ENCODE assay signal across 8 cellular contexts in the genomic region with DNA sequence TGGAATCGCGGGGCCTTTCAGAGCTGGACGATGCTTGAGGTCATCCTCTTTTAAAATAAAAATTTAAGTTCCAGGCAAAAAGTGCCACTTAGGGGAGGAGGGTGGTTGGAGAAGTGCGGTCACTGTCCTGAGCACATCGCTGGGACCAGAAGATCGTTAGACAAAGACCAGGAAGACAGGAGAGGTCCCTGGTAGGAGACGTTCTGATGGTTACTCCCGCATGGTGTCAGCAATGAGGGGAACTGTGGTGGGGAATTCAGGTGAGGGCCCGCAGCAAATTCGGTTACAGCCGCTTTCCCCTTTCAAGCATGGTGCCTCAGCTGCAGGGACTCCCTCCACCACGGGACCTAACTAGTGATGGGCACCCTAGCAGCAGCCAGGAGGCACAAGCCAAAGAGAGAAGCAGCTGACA. TPM values are rescaled to one million over a fixed set of nuclear protein-coding genes. Genes with fewer than 3 reads are reported as not detected.
DNase-seq lines count a peak whose midpoint lies in the region; ATAC-seq and TF ChIP-seq lines count a peak whose summit lies in the region.

No MANE protein-coding gene starts in this region.

- H3K27ac ChIP-seq in Karpas-422 (ENCODE audit: low read length) (peak overlapping the region; percentile 93), parathyroid adenoma (peak overlapping the region; percentile 93)

- no peaks in the 10 kb centered on the region for H3K36me3 Mint-ChIP-seq in glutamatergic neuron (ENCODE audit: unreplicated experiment)

- H3K4me3 ChIP-seq in Karpas-422 (ENCODE audit: low read length) (peak overlapping the region; percentile 79), parathyroid adenoma (ENCODE audit: low read depth, low read length) (peak overlapping the region; percentile 78)

- H3K9ac ChIP-seq in Karpas-422 (ENCODE audit: low read length) (peak overlapping the region; percentile 85), parathyroid adenoma (no peak overlapping the region)

- DNase-seq in NOMO-1 (lab: John Stamatoyannopoulos, UW; ENCODE audit: unreplicated experiment in 2 of 2) = peak; percentile 22 to 38
- DNase-seq in NOMO-1 treated with dmso at 0.1 percent for 144 hours (lab: John Stamatoyannopoulos, UW; ENCODE audit: unreplicated experiment) = no peak
- peak; percentile 75 for DNase-seq in Karpas-422
- DNase-seq in activated effector memory CD4-positive, alpha-beta T cell treated with Interleukin-2 at 50 U/mL for 16 hours = peak; percentile 13
- DNase-seq in glutamatergic neuron = no peak

- H3K4me2 ChIP-seq in Karpas-422 (ENCODE audit: low read depth, low read length, poor library complexity, severe bottlenecking) = peak overlapping the region; percentile 86
- peak overlapping the region; percentile 87 for H3K4me2 ChIP-seq in parathyroid adenoma (ENCODE audit: low read length)

- no peak for TF ChIP-seq CTCF in glutamatergic neuron (IDR thresholded peaks at IDR 0.05; ENCODE audit: partially characterized antibody, unreplicated experiment)
- no peak for TF ChIP-seq CTCF in parathyroid adenoma (IDR thresholded peaks at IDR 0.05)

- peaks cover 29% of the 10 kb centered on the region for H3K4me1 ChIP-seq in Karpas-422 (ENCODE audit: low read length)
- peaks cover 9% of the 10 kb centered on the region for H3K4me1 ChIP-seq in parathyroid adenoma

- H3K9me2 ChIP-seq in Karpas-422 (replicated peaks; ENCODE audit: insufficient read depth, low read length) = no peaks in the 10 kb centered on the region

- no peaks in the 10 kb centered on the region for H4K20me1 ChIP-seq in Karpas-422 (ENCODE audit: insufficient read depth, low read depth, low read length)

- H3K4me1 Mint-ChIP-seq in glutamatergic neuron (ENCODE audit: low read depth, unreplicated experiment) = peaks cover 13% of the 10 kb centered on the region

- peaks cover 25% of the 10 kb centered on the region for H3K79me2 ChIP-seq in Karpas-422 (ENCODE audit: low read length)
- peaks cover 15% of the 10 kb centered on the region for H3K79me2 ChIP-seq in parathyroid adenoma

- H3K27me3 ChIP-seq in Karpas-422 (ENCODE audit: low read length) (no peaks in the 10 kb centered on the region), parathyroid adenoma (ENCODE audit: control insufficient read depth, insufficient read depth, low read length) (no peaks in the 10 kb centered on the region)

- ATAC-seq in HG02763 (IDR thresholded peaks at IDR 0.05; ENCODE audit: unreplicated experiment) = no peak
- no peak for ATAC-seq in GM18868 (IDR thresholded peaks at IDR 0.05; ENCODE audit: unreplicated experiment)

- peaks cover 8% of the 10 kb centered on the region for H3K27me3 Mint-ChIP-seq in glutamatergic neuron (ENCODE audit: unreplicated experiment)

- peaks cover 12% of the 10 kb centered on the region; the same call in 1 of the 2 replicates for H3K36me3 ChIP-seq in Karpas-422 (ENCODE audit: insufficient read depth, low read length)
- no peaks in the 10 kb centered on the region for H3K36me3 ChIP-seq in parathyroid adenoma (ENCODE audit: control insufficient read depth, insufficient read depth, low read length)

- peak overlapping the region; percentile 99 for H3K27ac Mint-ChIP-seq in glutamatergic neuron (ENCODE audit: unreplicated experiment)

- H3K4me3 Mint-ChIP-seq in glutamatergic neuron (ENCODE audit: unreplicated experiment) = peak overlapping the region; percentile 93

- peaks cover 10% of the 10 kb centered on the region for H3K9me3 Mint-ChIP-seq in glutamatergic neuron (ENCODE audit: unreplicated experiment)

- H2AFZ ChIP-seq in Karpas-422 (ENCODE audit: low read length) = peak overlapping the region; percentile 91; the same call in 1 of the 2 replicates
- peak overlapping the region; percentile 88 for H2AFZ ChIP-seq in parathyroid adenoma

- H3K9me3 ChIP-seq in Karpas-422 (ENCODE audit: low read length) (no peaks in the 10 kb centered on the region), parathyroid adenoma (ENCODE audit: control insufficient read depth, low read length) (no peaks in the 10 kb centered on the region)

RNA-seq across cellular contexts. Expression of gene ISY1, which starts 1.0 kb away (rescaled TPM):
- total RNA-seq in Karpas-422 (2014; rRNA removed; shearing (Covaris generic); ENCODE audit: low replicate concordance) = 23.1 and 29.9 TPM in 2 replicates
- 18.2 TPM for total RNA-seq in glutamatergic neuron (ENCODE audit: unreplicated experiment)

RNA-seq across cellular contexts. Expression of gene CNBP, which starts 21.8 kb away (rescaled TPM):
- 276 and 277 TPM in 2 replicates for total RNA-seq in Karpas-422 (2014; rRNA removed; shearing (Covaris generic); ENCODE audit: low replicate concordance)
- total RNA-seq in glutamatergic neuron (ENCODE audit: unreplicated experiment) = 177 TPM

RNA-seq across cellular contexts. Expression of gene RAB43, which starts 40.3 kb away (rescaled TPM):
- total RNA-seq in Karpas-422 (2014; rRNA removed; shearing (Covaris generic); ENCODE audit: low replicate concordance) = 0.72 TPM in 1 of 2 replicates, not detected in the other
- 2.3 TPM for total RNA-seq in glutamatergic neuron (ENCODE audit: unreplicated experiment)

Comparison
In these comparisons a context has a peak if more than half of its experiments do, and no peak if none do; other contexts are left out.
1. DNase-seq: peak in NOMO-1 (2 of 2), Karpas-422 (single experiment) and activated effector memory CD4-positive, alpha-beta T cell treated with Interleukin-2 at 50 U/mL for 16 hours (single experiment); none in NOMO-1 treated with dmso at 0.1 percent for 144 hours (single experiment) and glutamatergic neuron (single experiment).